10 cellular contexts compared by ENCODE assay signal in genomic region chr6:83890520-83890919, GRCh38. TPM values are rescaled to one million over a fixed set of nuclear protein-coding genes. Genes with fewer than 3 reads are reported as not detected.
"Had no signal": no experiment of that assay in that cellular context is flagged by ENCODE, and none has a peak within 500 bp of the region (broad histone marks: within the 10 kb centered on the region; RNA-seq: fewer than 3 reads in every experiment).

No MANE protein-coding gene starts in this region.

- H3K27ac ChIP-seq: GM23248 had no signal

- H3K9me3 ChIP-seq: HAP-1 had no signal

- DNase-seq: GM23248, GOT3, H7, HFFc6, IMR-90 had no signal

- H3K4me3 ChIP-seq: GM23248, HAP-1, K562 had no signal

- ATAC-seq: HCT116, K562 had no signal

- H3K4me1 ChIP-seq: HAP-1 had no signal

RNA-seq across cellular contexts. Expression of gene RIPPLY2, which starts 37.4 kb away (rescaled TPM):
- total RNA-seq: GM23248, H4, HFFc6, HT-29, IMR-90, K562 had no signal
- polyA plus RNA-seq: GM23248, K562 had no signal
